In the genomic region with DNA sequence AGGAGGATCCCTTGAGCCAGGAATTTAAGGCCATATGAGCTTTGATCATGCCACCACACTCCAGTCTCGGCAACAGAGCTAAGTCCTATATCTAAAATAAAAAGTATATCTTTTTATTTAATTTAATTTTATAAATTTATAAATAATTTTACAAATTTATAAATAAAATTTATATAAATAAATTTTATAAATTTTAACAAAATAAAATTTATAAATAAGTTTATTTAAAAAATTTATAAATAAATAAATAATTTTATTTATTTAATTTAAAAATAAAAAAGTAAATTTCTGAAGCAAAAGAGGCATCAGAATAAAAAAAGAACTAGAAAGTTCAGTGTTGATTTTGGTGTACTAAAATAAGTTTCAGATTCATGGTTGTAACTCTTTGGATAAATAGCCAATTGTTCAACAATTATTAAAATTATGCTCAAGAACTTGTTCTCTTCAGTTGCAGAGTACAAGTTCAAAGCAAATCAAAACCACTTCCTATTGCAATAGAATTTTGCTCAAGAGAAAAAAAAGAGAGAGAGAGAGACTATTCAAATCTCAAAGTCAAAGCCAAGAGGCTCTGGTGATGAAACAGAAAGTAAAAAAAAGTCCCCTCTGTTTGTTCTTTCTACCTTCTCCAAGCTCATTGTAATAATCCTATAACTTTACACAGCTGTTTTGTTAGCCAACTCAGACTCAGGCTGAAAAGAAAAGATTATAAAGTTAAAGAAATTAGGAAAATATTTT, we compare ENCODE assay signal across 9 cellular contexts.
DNase-seq lines count a peak whose midpoint lies in the region; ATAC-seq and TF ChIP-seq lines count a peak whose summit lies in the region.
"Had no signal": no experiment of that assay in that cellular context is flagged by ENCODE, and none has a peak within 500 bp of the region (broad histone marks: within the 10 kb centered on the region; RNA-seq: fewer than 3 reads in every experiment).

No MANE protein-coding gene starts in this region.

- no peaks in the 10 kb centered on the region for H3K27me3 Mint-ChIP-seq in CD4-positive, alpha-beta T cell
- peaks cover 0 to 2% (median 0%) of the 10 kb centered on the region in 3 donors for H3K27me3 Mint-ChIP-seq in CD14-positive monocyte (ENCODE audit: low read depth in 3 of 3)

- peaks cover 2% of the 10 kb centered on the region; the same call in 1 of the 2 replicates for H3F3A ChIP-seq in MM.1S (ENCODE audit: insufficient read depth, low read length)

- H3K79me2 ChIP-seq in MM.1S (ENCODE audit: low read length), result no peaks in the 10 kb centered on the region

- peaks cover 14% of the 10 kb centered on the region; the same call in 1 of the 2 replicates for H3K4me1 ChIP-seq in MM.1S (ENCODE audit: low read length)

- peak overlapping the region; percentile 57 for H3K4me2 ChIP-seq in MM.1S (ENCODE audit: low read depth, low read length)

- no peaks in the 10 kb centered on the region for H3K9me2 ChIP-seq in MM.1S (replicated peaks; ENCODE audit: insufficient read depth, low read length)

- peak; percentile 85 for DNase-seq in MM.1S
- peak; percentile 7 for DNase-seq in medulla oblongata (ENCODE audit: extremely low spot score)
- DNase-seq in NCI-H510A treated with DMSO at 0.1 percent for 48 hours (lab: John Stamatoyannopoulos, UW), result no peak
- no peak for DNase-seq in CD4-positive, alpha-beta T cell
- DNase-seq in effector CD8-positive, alpha-beta T cell (lab: John Stamatoyannopoulos, UW), result no peak
- DNase-seq in CD14-positive monocyte (ENCODE audit: low spot score), result no peak

- no peaks in the 10 kb centered on the region for H4K20me1 ChIP-seq in MM.1S (ENCODE audit: insufficient read depth, low read length)

- TF ChIP-seq CTCF in MM.1S (IDR thresholded peaks at IDR 0.05; ENCODE audit: low read length), result no peak
- no peak for TF ChIP-seq CTCF in CD4-positive, alpha-beta T cell (IDR thresholded peaks at IDR 0.05)
- no peak for TF ChIP-seq CTCF in CD14-positive monocyte (IDR thresholded peaks at IDR 0.05)

- H3K27me3 ChIP-seq in MM.1S (replicated peaks; ENCODE audit: insufficient read depth, low read length), result no peaks in the 10 kb centered on the region
- no peaks in the 10 kb centered on the region for H3K27me3 ChIP-seq in CD4-positive, alpha-beta T cell (ENCODE audit: control insufficient read depth, insufficient read depth, low read length)

- H3K36me3 Mint-ChIP-seq in CD4-positive, alpha-beta T cell (ENCODE audit: low read depth), result no peaks in the 10 kb centered on the region
- no peaks in the 10 kb centered on the region for H3K36me3 Mint-ChIP-seq in CD14-positive monocyte

- no peaks in the 10 kb centered on the region for H3K9me3 ChIP-seq in MM.1S (replicated peaks; ENCODE audit: insufficient read depth, low read length)
- no peaks in the 10 kb centered on the region for H3K9me3 ChIP-seq in CD4-positive, alpha-beta T cell (ENCODE audit: control insufficient read depth, low read length)

- peak overlapping the region; percentile 11; the same call in 1 of the 2 replicates for H3K4me3 ChIP-seq in MM.1S (ENCODE audit: low read length)
- H3K4me3 ChIP-seq: coronary artery had no signal

- H3K27ac ChIP-seq in MM.1S (ENCODE audit: low read length), result peak overlapping the region; percentile 27; the same call in 1 of the 2 replicates
- H3K27ac ChIP-seq in CD4-positive, alpha-beta T cell (ENCODE audit: low read depth, low read length), result no peak overlapping the region
- H3K27ac ChIP-seq: coronary artery had no signal

- no peak overlapping the region for H3K27ac Mint-ChIP-seq in CD4-positive, alpha-beta T cell
- H3K27ac Mint-ChIP-seq in CD14-positive monocyte, result peak overlapping the region in 1 of 7 donors; percentile 42

- intact Hi-C loops in CD4-positive, alpha-beta T cell (cut with DNase I, micrococcal nuclease), result no loop called here
- intact Hi-C loops in CD14-positive monocyte (cut with micrococcal nuclease), result no loop called here

- CTCF ChIA-PET in CD4-positive, alpha-beta T cell (lab: Charles Lee), result no interaction called here

- no peaks in the 10 kb centered on the region for H3K36me3 ChIP-seq in MM.1S (replicated peaks; ENCODE audit: insufficient read depth, low read length)

- no peak overlapping the region for H3K4me3 Mint-ChIP-seq in CD4-positive, alpha-beta T cell
- no peak overlapping the region for H3K4me3 Mint-ChIP-seq in CD14-positive monocyte

- ATAC-seq in GM18873 (IDR thresholded peaks at IDR 0.05; ENCODE audit: low FRiP score, unreplicated experiment) (peak; percentile 71), HG02759 (IDR thresholded peaks at IDR 0.05; ENCODE audit: unreplicated experiment) (peak; percentile 81)
- no peak for ATAC-seq in CD4-positive, alpha-beta T cell (ENCODE audit: poor library complexity)

- peaks cover 4% of the 10 kb centered on the region for H3K9me3 Mint-ChIP-seq in CD4-positive, alpha-beta T cell
- peaks cover 0 to 8% (median 4%) of the 10 kb centered on the region in 7 donors for H3K9me3 Mint-ChIP-seq in CD14-positive monocyte

- H3K9ac ChIP-seq in MM.1S (ENCODE audit: low read length), result no peak overlapping the region

- H2AFZ ChIP-seq in MM.1S (ENCODE audit: low read length), result no peak overlapping the region

- no peaks in the 10 kb centered on the region for H3K4me1 Mint-ChIP-seq in CD4-positive, alpha-beta T cell (ENCODE audit: low read depth)
- peaks cover 2% of the 10 kb centered on the region for H3K4me1 Mint-ChIP-seq in CD14-positive monocyte

- POLR2A ChIA-PET in CD4-positive, alpha-beta T cell (lab: Charles Lee), result no interaction called here

Comparison
In these comparisons a context has a peak if more than half of its experiments do, and no peak if none do; other contexts are left out.
1. DNase-seq: peak in MM.1S (single experiment) and medulla oblongata (single experiment); none in NCI-H510A treated with DMSO at 0.1 percent for 48 hours (single experiment), CD4-positive, alpha-beta T cell (0 of 10), effector CD8-positive, alpha-beta T cell (single experiment) and CD14-positive monocyte (single experiment).